8 cellular contexts compared by ENCODE assay signal in genomic region chr6:71349395-71349794, GRCh38.
DNase-seq lines count a peak whose midpoint lies in the region; ATAC-seq and TF ChIP-seq lines count a peak whose summit lies in the region.

No MANE protein-coding gene starts in this region.

- TF ChIP-seq CTCF in AG04450 (IDR thresholded peaks at IDR 0.05; ENCODE audit: low read depth, low read length) = peak; percentile 65
- TF ChIP-seq CTCF in GM20000 (IDR thresholded peaks at IDR 0.05; ENCODE audit: extremely low read depth, missing control alignments) = peak; percentile 48
- TF ChIP-seq CTCF in PC-3 (conservative IDR thresholded peaks at IDR 0.05; ENCODE audit: low read depth, low read length) = peak; percentile 66
- TF ChIP-seq CTCF in epithelial cell of proximal tubule (conservative IDR thresholded peaks at IDR 0.05; ENCODE audit: low read depth, low read length) = peak; percentile 56
- TF ChIP-seq CTCF in prostate gland (IDR thresholded peaks at IDR 0.05) = peak in 3 of 4 experiments; percentile 35 to 71 (median 66)

- BruUV-seq in PC-3 (replicated peaks; lab: Mats Ljungman, UMichigan) = no TSS peak

- H3K27ac ChIP-seq in AG04450 (ENCODE audit: low read depth, low read length) (no peak overlapping the region), PC-3 (ENCODE audit: low read length) (peak overlapping the region; percentile 46), prostate gland (no peak overlapping the region)

- H3K36me3 ChIP-seq in PC-3 (ENCODE audit: low read depth, low read length) (no peaks in the 10 kb centered on the region), prostate gland (no peaks in the 10 kb centered on the region)

- 14% methylated on average over 3 of the region's 3 CpGs for WGBS in prostate gland

- no peaks in the 10 kb centered on the region for H3K9me2 ChIP-seq in PC-3 (replicated peaks; ENCODE audit: low read length)

- 0 out of 2 replicates have a peak overlapping the region, but pooled peaks have one; percentile 19 for H3K9ac ChIP-seq in PC-3 (ENCODE audit: low read length)

- no peak overlapping the region for H3K4me2 ChIP-seq in PC-3 (ENCODE audit: low read length)

- CTCF ChIA-PET in AG04450 (lab: Charles Lee) = interaction anchor here (1.0 to 2.9 kb wide), 2 partner anchors 61 to 157 kb away, joined by 5 to 77 read pairs; partner anchors contain the start of gene OGFRL1
- CTCF ChIA-PET in PC-3 (lab: Charles Lee) = no interaction called here

- POLR2A ChIA-PET in AG04450 (lab: Yijun Ruan, JAX) (no interaction called here), PC-3 (lab: Charles Lee; ENCODE audit: unreplicated experiment) (no interaction called here)

- no peaks in the 10 kb centered on the region for H3K79me2 ChIP-seq in PC-3 (ENCODE audit: low read length)

- H2AFZ ChIP-seq in PC-3 (ENCODE audit: low read length) = no peak overlapping the region

- H4K20me1 ChIP-seq in PC-3 (ENCODE audit: low read length) = no peaks in the 10 kb centered on the region

- peaks cover 11% of the 10 kb centered on the region for H3K4me1 ChIP-seq in PC-3 (ENCODE audit: insufficient read depth, low read length)
- no peaks in the 10 kb centered on the region for H3K4me1 ChIP-seq in prostate gland (replicated peaks)

- H3K9me3 ChIP-seq in AG04450 (ENCODE audit: control insufficient read depth, insufficient read depth, low read length) = no peaks in the 10 kb centered on the region
- no peaks in the 10 kb centered on the region for H3K9me3 ChIP-seq in PC-3 (ENCODE audit: low read length)
- H3K9me3 ChIP-seq in prostate gland = no peaks in the 10 kb centered on the region

- H3K27me3 ChIP-seq in AG04450 (ENCODE audit: control insufficient read depth, insufficient read depth, low read length) (no peaks in the 10 kb centered on the region), PC-3 (ENCODE audit: low read length) (no peaks in the 10 kb centered on the region), prostate gland (replicated peaks; ENCODE audit: insufficient read depth) (no peaks in the 10 kb centered on the region)

- intact Hi-C loops in PC-3 (cut with micrococcal nuclease) = loop anchor here (1.0 kb wide), 2 partner anchors 154 to 159 kb away; no protein-coding TSS in a partner anchor
- intact Hi-C loops in prostate gland (cut with DNase I) = loop anchor here (5.0 kb wide), 1 partner anchor 62 kb away; the partner anchor contains the start of gene OGFRL1

- TF ChIP-seq POLR2A in prostate gland (IDR thresholded peaks at IDR 0.05) = no peak

- ATAC-seq in PC-3 (no peak), HG03565 (IDR thresholded peaks at IDR 0.05; ENCODE audit: unreplicated experiment) (no peak)

- H3K4me3 ChIP-seq in AG04450 (ENCODE audit: low read depth, low read length) (no peak overlapping the region), PC-3 (ENCODE audit: low read length) (no peak overlapping the region), epithelial cell of proximal tubule (ENCODE audit: low read depth, low read length) (no peak overlapping the region), prostate gland (no peak overlapping the region)

- H3F3A ChIP-seq in PC-3 (ENCODE audit: low read length, unreplicated experiment) = no peaks in the 10 kb centered on the region

- DNase-seq in AG04450 (ENCODE audit: low read depth, low spot score) (no peak), GM20000 (ENCODE audit: low spot score) (peak; percentile 11), PC-3 (peak; percentile 65), epithelial cell of proximal tubule (ENCODE audit: low read depth) (no peak), prostate gland (ENCODE audit: low spot score) (no peak), iPS-NIHi7 (ENCODE audit: extremely low spot score) (no peak), islet precursor cell (no peak)

Comparison
In these comparisons a context has a peak if more than half of its experiments do, and no peak if none do; other contexts are left out.
1. DNase-seq: peak in GM20000 (single experiment) and PC-3 (single experiment); none in AG04450 (single experiment), epithelial cell of proximal tubule (single experiment), prostate gland (single experiment), iPS-NIHi7 (single experiment) and islet precursor cell (single experiment).
2. Peak in every context shown above with its lines, with median percentiles within 50 percentile points of each other: CTCF ChIP-seq.